1 cellular context compared by ENCODE assay signal in genomic region chr10:76115131-76115470, GRCh38.
A peak's percentile ranks its signal among the peaks of the same experiment; 100 is the strongest.
TF ChIP-seq lines count a peak whose summit lies in the region.

No MANE protein-coding gene starts in this region.

TF ChIP-seq in HEK293, 187 proteins besides CTCF, POLR2A, EP300 and RAD21:
- TF ChIP-seq ZBTB10 (tag by site-specific recombination; IDR thresholded peaks at IDR 0.05) (no peak), ZNF335 (tag by site-specific recombination; conservative IDR thresholded peaks at IDR 0.05) (0 out of 2 replicates have a peak, but pooled peaks have one; percentile 9)
TF ChIP-seq in HEK293: peak in this region for 1.
